ENCODE assay signal across 13 cellular contexts in genomic region chr5:109863752-109864151, GRCh38.
DNase-seq lines count a peak whose midpoint lies in the region; ATAC-seq and TF ChIP-seq lines count a peak whose summit lies in the region.
"Had no signal": no experiment of that assay in that cellular context is flagged by ENCODE, and none has a peak within 500 bp of the region (broad histone marks: within the 10 kb centered on the region; RNA-seq: fewer than 3 reads in every experiment).

No MANE protein-coding gene starts in this region.

- no peak overlapping the region for H3K56ac ChIP-seq in mesendoderm (ENCODE audit: low read length)

- no peak overlapping the region for H3K18ac ChIP-seq in mesendoderm (ENCODE audit: low read length)

- peaks cover 3% of the 10 kb centered on the region for H3K36me3 ChIP-seq in mesendoderm (ENCODE audit: control insufficient read depth, insufficient read depth, low read length)

- DNase-seq in EL, result peak; percentile 42
- DNase-seq in HCEC 1CT, result peak; percentile 68
- DNase-seq in fibroblast of villous mesenchyme (ENCODE audit: low read depth), result peak; percentile 39
- no peak for DNase-seq in mesendoderm
- DNase-seq in DMS 273 (lab: John Stamatoyannopoulos, UW; ENCODE audit: unreplicated experiment), result no peak
- no peak for DNase-seq in NCI-H146 (lab: John Stamatoyannopoulos, UW)
- DNase-seq: activated B cell treated with CpG ODN at 0.5 μM for 24 hours; activated effector memory CD4-positive, alpha-beta T cell treated with anti-CD3 and anti-CD28 coated beads, Interleukin-2, amount 50 U/mL, for 16 hours; NCI-H1694 treated with DMSO at 0.1 percent for 48 hours; SJCRH30 had no signal

- H3K23ac ChIP-seq in mesendoderm (ENCODE audit: low read length), result no peak overlapping the region

- peaks cover 1% of the 10 kb centered on the region for H3K79me1 ChIP-seq in mesendoderm (ENCODE audit: low read length)

- ATAC-seq in SK-N-SH treated with all-trans-retinoic acid at 6 μM for 48 hours, result peak; percentile 57
- ATAC-seq in GM19452 (IDR thresholded peaks at IDR 0.05; ENCODE audit: unreplicated experiment), result no peak

- no peak overlapping the region for H2BK15ac ChIP-seq in mesendoderm (replicated peaks; ENCODE audit: low read depth)

- H3K27me3 ChIP-seq in mesendoderm (ENCODE audit: insufficient read depth, low read length, poor library complexity), result no peaks in the 10 kb centered on the region
- H3K27me3 ChIP-seq: SJCRH30 had no signal

- H3K79me2 ChIP-seq in mesendoderm (ENCODE audit: control insufficient read depth, insufficient read depth, low read length), result no peaks in the 10 kb centered on the region

- no peak for TF ChIP-seq CTCF in fibroblast of villous mesenchyme (IDR thresholded peaks at IDR 0.05; ENCODE audit: insufficient read depth, low read depth, low read length)

- no peak overlapping the region for H3K27ac ChIP-seq in mesendoderm (ENCODE audit: low read depth, low read length)
- H3K27ac ChIP-seq: C4-2B, SJCRH30 had no signal

- H2AK5ac ChIP-seq in mesendoderm (ENCODE audit: low read length), result no peak overlapping the region

- H2BK5ac ChIP-seq in mesendoderm (ENCODE audit: low read length), result no peak overlapping the region

- no peak overlapping the region for H4K8ac ChIP-seq in mesendoderm (ENCODE audit: low read depth, low read length)

- H4K5ac ChIP-seq in mesendoderm (ENCODE audit: low read length), result no peak overlapping the region

- H3K4me3 ChIP-seq in fibroblast of villous mesenchyme (ENCODE audit: low read depth, low read length) (no peak overlapping the region), mesendoderm (ENCODE audit: low read length) (no peak overlapping the region)
- H3K4me3 ChIP-seq: SJCRH30 had no signal

- no peak overlapping the region for H3K4me2 ChIP-seq in mesendoderm (ENCODE audit: low read length)

- no peak overlapping the region for H3K9ac ChIP-seq in mesendoderm (ENCODE audit: low read length)

- no peaks in the 10 kb centered on the region for H3K4me1 ChIP-seq in mesendoderm (ENCODE audit: control insufficient read depth, low read depth, low read length)

- no peak overlapping the region for H3K4ac ChIP-seq in mesendoderm (ENCODE audit: low read depth, low read length)

- WGBS in mesendoderm (ENCODE audit: extremely low coverage, insufficient coverage, low lambda C conversion rate), result no CpG with 5 or more reads among the region's 1 CpG

- H2BK120ac ChIP-seq in mesendoderm (ENCODE audit: low read depth, low read length), result no peak overlapping the region

TF ChIP-seq in SK-N-SH treated with all-trans-retinoic acid at 6 μM for 48 hours, 23 proteins besides CTCF, POLR2A, EP300 and RAD21:
- TF ChIP-seq ESRRG (CRISPR knock-in tag; IDR thresholded peaks at IDR 0.05) (no peak), TOX (CRISPR knock-in tag; IDR thresholded peaks at IDR 0.05; ENCODE audit: borderline replicate concordance) (peak; percentile 71), ISL1 (CRISPR knock-in tag; IDR thresholded peaks at IDR 0.05) (peak; percentile 78)
TF ChIP-seq in SK-N-SH treated with all-trans-retinoic acid at 6 μM for 48 hours: peak in this region for 2.

Comparison
In these comparisons a context has a peak if more than half of its experiments do, and no peak if none do; other contexts are left out.
1. DNase-seq: peak in EL (single experiment), HCEC 1CT (single experiment) and fibroblast of villous mesenchyme (single experiment); none in mesendoderm (single experiment), DMS 273 (single experiment) and NCI-H146 (single experiment).